ENCODE assay signal across 1 cellular context in genomic region chr19:10259162-10259905, GRCh38.
TF ChIP-seq lines count a peak whose summit lies in the region.

No MANE protein-coding gene starts in this region.

TF ChIP-seq in H1, 55 proteins besides CTCF, POLR2A, EP300 and RAD21:
- TF ChIP-seq SIN3A (conservative IDR thresholded peaks at IDR 0.05 in 1 of 2, IDR thresholded peaks at IDR 0.05 in 1 of 2; ENCODE audit: low read depth in 1 of 2, low read length in 2 of 2) (0 out of 4 replicates have a peak, but pooled peaks of 1 of the 2 experiments have one; percentile 9), CBX5 (IDR thresholded peaks at IDR 0.05; ENCODE audit: low read depth, low read length) (no peak)
